Comparison of ENCODE assay signal across 18 cellular contexts in genomic region chr17:40645291-40645690, GRCh38. TPM values are rescaled to one million over a fixed set of nuclear protein-coding genes. Genes with fewer than 3 reads are reported as not detected.
DNase-seq lines count a peak whose midpoint lies in the region; ATAC-seq and TF ChIP-seq lines count a peak whose summit lies in the region.
"Had no signal": no experiment of that assay in that cellular context is flagged by ENCODE, and none has a peak within 500 bp of the region (broad histone marks: within the 10 kb centered on the region; RNA-seq: fewer than 3 reads in every experiment).

No MANE protein-coding gene starts in this region.

- H3K9me3 ChIP-seq in BLaER1 (no peaks in the 10 kb centered on the region), DND-41 (ENCODE audit: insufficient read depth, low read length, severe bottlenecking) (no peaks in the 10 kb centered on the region), tibial artery (no peaks in the 10 kb centered on the region)
- H3K9me3 ChIP-seq in naive thymus-derived CD4-positive, alpha-beta T cell (ENCODE audit: control insufficient read depth in 2 of 3, low read length in 3 of 3), result no peaks in the 10 kb centered on the region
- H3K9me3 ChIP-seq: MG63, prostate gland had no signal

- H3K27ac Mint-ChIP-seq in activated T-helper 17 cell treated with anti-CD3 and anti-CD28 coated beads, Interleukin-2, amount 50 U/mL, for 72 hours, result peak overlapping the region; percentile 67
- peak overlapping the region in 6 of 9 donors; percentile 9 to 74 (median 37) for H3K27ac Mint-ChIP-seq in naive thymus-derived CD4-positive, alpha-beta T cell

- H3K27ac ChIP-seq in BLaER1 (no peak overlapping the region), DND-41 (ENCODE audit: low read length) (no peak overlapping the region), tibial artery (no peak overlapping the region)
- H3K27ac ChIP-seq in naive thymus-derived CD4-positive, alpha-beta T cell (ENCODE audit: low read depth, low read length), result no peak overlapping the region
- H3K27ac ChIP-seq: C4-2B, prostate gland had no signal

- CTCF ChIA-PET in naive thymus-derived CD4-positive, alpha-beta T cell (lab: Charles Lee), result interaction anchor here (1.5 kb wide), 1 partner anchor 25 kb away, joined by 6 read pairs; no protein-coding TSS in a partner anchor

- H3K79me2 ChIP-seq in DND-41 (ENCODE audit: insufficient read depth, low read length), result peaks cover 87% of the 10 kb centered on the region

- no peak overlapping the region for H3K9ac ChIP-seq in BLaER1
- H3K9ac ChIP-seq in DND-41 (ENCODE audit: low read depth, low read length), result peak overlapping the region; percentile 96

- H4K20me1 ChIP-seq in BLaER1, result peaks cover 60% of the 10 kb centered on the region
- peaks cover 33% of the 10 kb centered on the region; the same call in 1 of the 2 replicates for H4K20me1 ChIP-seq in DND-41 (ENCODE audit: insufficient read depth, low read length)

- H3K27me3 Mint-ChIP-seq in activated T-helper 17 cell treated with anti-CD3 and anti-CD28 coated beads, Interleukin-2, amount 50 U/mL, for 72 hours, result no peaks in the 10 kb centered on the region
- no peaks in the 10 kb centered on the region for H3K27me3 Mint-ChIP-seq in naive thymus-derived CD4-positive, alpha-beta T cell

- H3K4me1 ChIP-seq in BLaER1 (peaks cover 42% of the 10 kb centered on the region), DND-41 (ENCODE audit: insufficient read depth, low read length) (peaks cover 59% of the 10 kb centered on the region), tibial artery (peaks cover 0 to 31% (median 24%) of the 10 kb centered on the region in 4 donors)
- peaks cover 11 to 33% of the 10 kb centered on the region in 2 donors for H3K4me1 ChIP-seq in naive thymus-derived CD4-positive, alpha-beta T cell (ENCODE audit: control insufficient read depth in 2 of 2, insufficient read depth in 2 of 2, low read length in 2 of 2)

- intact Hi-C loops in naive thymus-derived CD4-positive, alpha-beta T cell (cut with micrococcal nuclease), result loop anchor here (5.0 to 10.0 kb wide), 3 partner anchors 170 to 1222 kb away; partner anchors contain the start of gene KLHL11 (in 1 of the 2)
- intact Hi-C loops in tibial artery (cut with DNase I; ENCODE audit: low total_unique reads), result no loop called here

- peaks cover 33% of the 10 kb centered on the region for H3K4me1 Mint-ChIP-seq in activated T-helper 17 cell treated with anti-CD3 and anti-CD28 coated beads, Interleukin-2, amount 50 U/mL, for 72 hours
- H3K4me1 Mint-ChIP-seq in naive thymus-derived CD4-positive, alpha-beta T cell, result peaks cover 42 to 87% (median 65%) of the 10 kb centered on the region in 7 donors

- H3K4me3 Mint-ChIP-seq in activated T-helper 17 cell treated with anti-CD3 and anti-CD28 coated beads, Interleukin-2, amount 50 U/mL, for 72 hours, result peak overlapping the region; percentile 89
- H3K4me3 Mint-ChIP-seq in naive thymus-derived CD4-positive, alpha-beta T cell, result peak overlapping the region in 9 of 10 donors; percentile 5 to 70 (median 53)

- ATAC-seq in DND-41 (ENCODE audit: insufficient read depth, low read depth) (no peak), HG02759 (IDR thresholded peaks at IDR 0.05; ENCODE audit: unreplicated experiment) (no peak)
- ATAC-seq in activated T-helper 17 cell treated with anti-CD3 and anti-CD28 coated beads, Interleukin-2, amount 50 U/mL, for 72 hours (replicated peaks), result no peak
- ATAC-seq in naive thymus-derived CD4-positive, alpha-beta T cell, result no peak
- ATAC-seq: HCT116, Right ventricle myocardium inferior had no signal

- DNase-seq in DND-41, result no peak
- DNase-seq in naive thymus-derived CD4-positive, alpha-beta T cell, result no peak
- no peak for DNase-seq in NCI-H748 (lab: John Stamatoyannopoulos, UW; ENCODE audit: unreplicated experiment)
- no peak for DNase-seq in HCEC 1CT
- DNase-seq in tibial artery, result no peak
- DNase-seq: activated CD8-positive, alpha-beta memory T cell treated with anti-CD3 and anti-CD28 coated beads, Interleukin-2, amount 50 U/mL, for 48 hours; MG63; NCI-H2107; NCI-H82 had no signal

- H3K4me2 ChIP-seq in BLaER1 (peak overlapping the region; percentile 87), DND-41 (ENCODE audit: insufficient read depth, low read length) (peak overlapping the region; percentile 83)

- no peak overlapping the region for H3K4me3 ChIP-seq in BLaER1
- H3K4me3 ChIP-seq in DND-41 (ENCODE audit: low read depth in 1 of 2, low read length in 2 of 2), result peak overlapping the region in 1 of 2 experiments; percentile 77; a peak in 1 of 4 replicates
- H3K4me3 ChIP-seq in naive thymus-derived CD4-positive, alpha-beta T cell (ENCODE audit: low read length), result no peak overlapping the region
- no peak overlapping the region for H3K4me3 ChIP-seq in tibial artery
- H3K4me3 ChIP-seq: prostate gland had no signal

- no peaks in the 10 kb centered on the region for H3K9me3 Mint-ChIP-seq in activated T-helper 17 cell treated with anti-CD3 and anti-CD28 coated beads, Interleukin-2, amount 50 U/mL, for 72 hours
- H3K9me3 Mint-ChIP-seq in naive thymus-derived CD4-positive, alpha-beta T cell, result peaks cover 0 to 2% (median 0%) of the 10 kb centered on the region in 11 donors

- POLR2A ChIA-PET in naive thymus-derived CD4-positive, alpha-beta T cell (lab: Charles Lee), result interaction anchor here (1.3 to 2.4 kb wide), 3 partner anchors 49 to 174 kb away, joined by 3 to 6 read pairs (median 4); no protein-coding TSS in a partner anchor

- H2AFZ ChIP-seq in DND-41 (ENCODE audit: low read depth, low read length), result no peak overlapping the region

- H3K27me3 ChIP-seq in BLaER1 (no peaks in the 10 kb centered on the region), DND-41 (ENCODE audit: insufficient read depth, low read length, poor library complexity) (no peaks in the 10 kb centered on the region), tibial artery (no peaks in the 10 kb centered on the region)
- no peaks in the 10 kb centered on the region for H3K27me3 ChIP-seq in naive thymus-derived CD4-positive, alpha-beta T cell (ENCODE audit: control insufficient read depth in 2 of 2, insufficient read depth in 2 of 2, low read length in 2 of 2)
- H3K27me3 ChIP-seq: MG63 had no signal

- H3K36me3 Mint-ChIP-seq in activated T-helper 17 cell treated with anti-CD3 and anti-CD28 coated beads, Interleukin-2, amount 50 U/mL, for 72 hours (ENCODE audit: low read depth), result peaks cover 66% of the 10 kb centered on the region
- H3K36me3 Mint-ChIP-seq in naive thymus-derived CD4-positive, alpha-beta T cell, result peaks cover 9 to 35% (median 19%) of the 10 kb centered on the region in 5 donors

- peaks cover 51% of the 10 kb centered on the region for H3K36me3 ChIP-seq in BLaER1
- peaks cover 64% of the 10 kb centered on the region for H3K36me3 ChIP-seq in DND-41 (ENCODE audit: insufficient read depth, low read length)
- peaks cover 20 to 42% (median 23%) of the 10 kb centered on the region in 3 experiments for H3K36me3 ChIP-seq in naive thymus-derived CD4-positive, alpha-beta T cell (ENCODE audit: control insufficient read depth in 2 of 3, insufficient read depth in 3 of 3, low read length in 3 of 3)
- peaks cover 12 to 47% (median 17%) of the 10 kb centered on the region in 3 donors for H3K36me3 ChIP-seq in tibial artery
- H3K36me3 ChIP-seq: prostate gland had no signal

- no peak for TF ChIP-seq CTCF in DND-41 (IDR thresholded peaks at IDR 0.05; ENCODE audit: borderline replicate concordance, extremely low read depth, low read length, poor library complexity, severe bottlenecking)
- TF ChIP-seq CTCF in tibial artery (IDR thresholded peaks at IDR 0.05), result no peak

RNA-seq across cellular contexts. Expression of gene SMARCE1, which starts 2.3 kb away (rescaled TPM):
- 10 to 100 TPM; 82.1 to 85.5 TPM for total RNA-seq in activated T-helper 17 cell treated with anti-CD3 and anti-CD28 coated beads, Interleukin-2, amount 50 U/mL, for 72 hours
- total RNA-seq in naive thymus-derived CD4-positive, alpha-beta T cell, result 100 to 1,000 TPM in 1 of 5 experiments, 10 to 100 TPM in 4; 65.4 to 101 (median 79.2) TPM
- polyA plus RNA-seq in naive thymus-derived CD4-positive, alpha-beta T cell, result 100 to 1,000 TPM; 142 to 184 TPM

RNA-seq across cellular contexts. Expression of gene KRT222, which starts 19.7 kb away (rescaled TPM):
- total RNA-seq in activated T-helper 17 cell treated with anti-CD3 and anti-CD28 coated beads, Interleukin-2, amount 50 U/mL, for 72 hours, result not detected
- total RNA-seq in naive thymus-derived CD4-positive, alpha-beta T cell, result not detected
- polyA plus RNA-seq in naive thymus-derived CD4-positive, alpha-beta T cell, result not detected
- total RNA-seq: fibroblast of villous mesenchyme had no signal

RNA-seq across cellular contexts. Expression of gene KRT24, which starts 58.3 kb away (rescaled TPM):
- total RNA-seq in activated T-helper 17 cell treated with anti-CD3 and anti-CD28 coated beads, Interleukin-2, amount 50 U/mL, for 72 hours, result not detected
- not detected for total RNA-seq in naive thymus-derived CD4-positive, alpha-beta T cell
- not detected for polyA plus RNA-seq in naive thymus-derived CD4-positive, alpha-beta T cell
- total RNA-seq: fibroblast of villous mesenchyme, mesenteric fat pad, prostate gland, Right ventricle myocardium inferior had no signal
